In the genomic region with DNA sequence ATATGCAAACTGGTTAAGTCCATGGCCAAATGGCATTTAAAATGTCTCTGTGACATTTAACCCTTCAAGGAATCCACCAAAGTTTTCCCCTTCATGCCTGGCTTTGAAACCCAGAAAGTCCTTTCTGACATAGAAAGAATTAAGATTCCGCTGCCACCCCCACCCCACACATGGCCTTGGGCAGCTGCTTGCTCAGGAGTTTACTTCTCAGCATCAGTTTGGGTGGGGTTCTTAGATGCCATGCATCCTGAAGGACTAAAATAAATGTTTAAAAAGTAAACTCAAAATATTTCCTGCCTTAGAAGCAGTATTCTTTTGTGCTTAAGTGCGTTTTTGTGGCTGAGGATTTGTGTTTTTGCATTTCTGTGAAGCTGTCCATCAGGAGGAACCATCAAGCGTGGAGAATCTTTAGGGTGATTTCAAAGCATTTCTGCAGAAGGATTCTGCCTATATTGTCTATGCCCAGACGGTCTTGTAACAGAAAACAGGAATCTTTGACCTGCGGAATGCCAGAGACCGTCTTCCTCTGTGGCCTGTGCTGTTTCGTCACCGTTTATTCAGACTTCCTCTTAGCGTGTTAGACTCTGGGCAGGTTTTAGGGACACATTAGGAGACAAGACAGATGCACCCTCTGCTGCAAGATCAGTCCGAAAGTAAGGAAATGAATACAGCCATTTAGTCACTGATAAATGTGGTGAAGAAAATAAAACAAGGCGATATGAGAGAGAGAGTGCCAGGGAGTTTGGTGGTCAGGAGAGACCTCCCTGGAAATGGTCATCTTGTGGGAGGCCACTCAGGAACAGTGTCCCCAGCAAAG, we compare ENCODE assay signal across 1 cellular context.
TF ChIP-seq lines count a peak whose summit lies in the region.

No MANE protein-coding gene starts in this region.

TF ChIP-seq in HepG2, 621 proteins besides CTCF, POLR2A, EP300 and RAD21 (continued from another document):
- TF ChIP-seq, protein P1, sequence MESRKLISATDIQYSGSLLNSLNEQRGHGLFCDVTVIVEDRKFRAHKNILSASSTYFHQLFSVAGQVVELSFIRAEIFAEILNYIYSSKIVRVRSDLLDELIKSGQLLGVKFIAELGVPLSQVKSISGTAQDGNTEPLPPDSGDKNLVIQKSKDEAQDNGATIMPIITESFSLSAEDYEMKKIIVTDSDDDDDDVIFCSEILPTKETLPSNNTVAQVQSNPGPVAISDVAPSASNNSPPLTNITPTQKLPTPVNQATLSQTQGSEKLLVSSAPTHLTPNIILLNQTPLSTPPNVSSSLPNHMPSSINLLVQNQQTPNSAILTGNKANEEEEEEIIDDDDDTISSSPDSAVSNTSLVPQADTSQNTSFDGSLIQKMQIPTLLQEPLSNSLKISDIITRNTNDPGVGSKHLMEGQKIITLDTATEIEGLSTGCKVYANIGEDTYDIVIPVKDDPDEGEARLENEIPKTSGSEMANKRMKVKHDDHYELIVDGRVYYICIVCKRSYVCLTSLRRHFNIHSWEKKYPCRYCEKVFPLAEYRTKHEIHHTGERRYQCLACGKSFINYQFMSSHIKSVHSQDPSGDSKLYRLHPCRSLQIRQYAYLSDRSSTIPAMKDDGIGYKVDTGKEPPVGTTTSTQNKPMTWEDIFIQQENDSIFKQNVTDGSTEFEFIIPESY (CRISPR knock-in tag; IDR thresholded peaks at IDR 0.05) = peak; percentile 56; the same call in 1 of the 2 replicates
- TF ChIP-seq THYN1 (CRISPR knock-in tag; IDR thresholded peaks at IDR 0.05; ENCODE audit: borderline replicate concordance, low read depth) = no peak
- no peak for TF ChIP-seq ZBTB42 (CRISPR knock-in tag; IDR thresholded peaks at IDR 0.05)
- TF ChIP-seq, protein P2, sequence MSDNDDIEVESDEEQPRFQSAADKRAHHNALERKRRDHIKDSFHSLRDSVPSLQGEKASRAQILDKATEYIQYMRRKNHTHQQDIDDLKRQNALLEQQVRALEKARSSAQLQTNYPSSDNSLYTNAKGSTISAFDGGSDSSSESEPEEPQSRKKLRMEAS (IDR thresholded peaks at IDR 0.05) = no peak
- no peak for TF ChIP-seq ZNF232 (CRISPR knock-in tag; IDR thresholded peaks at IDR 0.05; ENCODE audit: borderline replicate concordance)
- no peak for TF ChIP-seq PHF20 (CRISPR knock-in tag; IDR thresholded peaks at IDR 0.05)
- TF ChIP-seq PCBP2 (optimal IDR thresholded peaks at IDR 0.05; ENCODE audit: low read depth, low read length, poor library complexity, severe bottlenecking) = no peak
- TF ChIP-seq SPEN (CRISPR knock-in tag; IDR thresholded peaks at IDR 0.05; ENCODE audit: low read depth) = no peak
- no peak for TF ChIP-seq JDP2 (CRISPR knock-in tag; IDR thresholded peaks at IDR 0.05; ENCODE audit: borderline replicate concordance)
- TF ChIP-seq, protein P3, sequence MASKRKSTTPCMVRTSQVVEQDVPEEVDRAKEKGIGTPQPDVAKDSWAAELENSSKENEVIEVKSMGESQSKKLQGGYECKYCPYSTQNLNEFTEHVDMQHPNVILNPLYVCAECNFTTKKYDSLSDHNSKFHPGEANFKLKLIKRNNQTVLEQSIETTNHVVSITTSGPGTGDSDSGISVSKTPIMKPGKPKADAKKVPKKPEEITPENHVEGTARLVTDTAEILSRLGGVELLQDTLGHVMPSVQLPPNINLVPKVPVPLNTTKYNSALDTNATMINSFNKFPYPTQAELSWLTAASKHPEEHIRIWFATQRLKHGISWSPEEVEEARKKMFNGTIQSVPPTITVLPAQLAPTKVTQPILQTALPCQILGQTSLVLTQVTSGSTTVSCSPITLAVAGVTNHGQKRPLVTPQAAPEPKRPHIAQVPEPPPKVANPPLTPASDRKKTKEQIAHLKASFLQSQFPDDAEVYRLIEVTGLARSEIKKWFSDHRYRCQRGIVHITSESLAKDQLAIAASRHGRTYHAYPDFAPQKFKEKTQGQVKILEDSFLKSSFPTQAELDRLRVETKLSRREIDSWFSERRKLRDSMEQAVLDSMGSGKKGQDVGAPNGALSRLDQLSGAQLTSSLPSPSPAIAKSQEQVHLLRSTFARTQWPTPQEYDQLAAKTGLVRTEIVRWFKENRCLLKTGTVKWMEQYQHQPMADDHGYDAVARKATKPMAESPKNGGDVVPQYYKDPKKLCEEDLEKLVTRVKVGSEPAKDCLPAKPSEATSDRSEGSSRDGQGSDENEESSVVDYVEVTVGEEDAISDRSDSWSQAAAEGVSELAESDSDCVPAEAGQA (IDR thresholded peaks at IDR 0.05; ENCODE audit: low read depth) = no peak
- TF ChIP-seq, protein P3 (CRISPR knock-in tag; IDR thresholded peaks at IDR 0.05; ENCODE audit: borderline replicate concordance) = no peak
- TF ChIP-seq AGO2 (optimal IDR thresholded peaks at IDR 0.05; ENCODE audit: low read depth, low read length) = no peak
- TF ChIP-seq, protein P4, sequence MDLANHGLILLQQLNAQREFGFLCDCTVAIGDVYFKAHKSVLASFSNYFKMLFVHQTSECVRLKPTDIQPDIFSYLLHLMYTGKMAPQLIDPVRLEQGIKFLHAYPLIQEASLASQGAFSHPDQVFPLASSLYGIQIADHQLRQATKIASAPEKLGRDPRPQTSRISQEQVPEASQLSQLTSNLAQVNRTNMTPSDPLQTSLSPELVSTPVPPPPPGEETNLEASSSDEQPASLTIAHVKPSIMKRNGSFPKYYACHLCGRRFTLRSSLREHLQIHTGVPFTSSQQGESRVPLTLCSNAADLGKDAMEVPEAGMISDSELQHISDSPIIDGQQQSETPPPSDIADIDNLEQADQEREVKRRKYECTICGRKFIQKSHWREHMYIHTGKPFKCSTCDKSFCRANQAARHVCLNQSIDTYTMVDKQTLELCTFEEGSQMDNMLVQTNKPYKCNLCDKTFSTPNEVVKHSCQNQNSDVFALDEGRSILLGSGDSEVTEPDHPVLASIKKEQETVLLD (CRISPR knock-in tag; IDR thresholded peaks at IDR 0.05; ENCODE audit: low read depth) = no peak
- no peak for TF ChIP-seq WIZ (CRISPR knock-in tag; IDR thresholded peaks at IDR 0.05)
- TF ChIP-seq, protein P5, sequence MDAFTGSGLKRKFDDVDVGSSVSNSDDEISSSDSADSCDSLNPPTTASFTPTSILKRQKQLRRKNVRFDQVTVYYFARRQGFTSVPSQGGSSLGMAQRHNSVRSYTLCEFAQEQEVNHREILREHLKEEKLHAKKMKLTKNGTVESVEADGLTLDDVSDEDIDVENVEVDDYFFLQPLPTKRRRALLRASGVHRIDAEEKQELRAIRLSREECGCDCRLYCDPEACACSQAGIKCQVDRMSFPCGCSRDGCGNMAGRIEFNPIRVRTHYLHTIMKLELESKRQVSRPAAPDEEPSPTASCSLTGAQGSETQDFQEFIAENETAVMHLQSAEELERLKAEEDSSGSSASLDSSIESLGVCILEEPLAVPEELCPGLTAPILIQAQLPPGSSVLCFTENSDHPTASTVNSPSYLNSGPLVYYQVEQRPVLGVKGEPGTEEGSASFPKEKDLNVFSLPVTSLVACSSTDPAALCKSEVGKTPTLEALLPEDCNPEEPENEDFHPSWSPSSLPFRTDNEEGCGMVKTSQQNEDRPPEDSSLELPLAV (CRISPR knock-in tag; conservative IDR thresholded peaks at IDR 0.05; ENCODE audit: low read depth) = no peak
- peak; percentile 16; the same call in 1 of the 2 replicates for TF ChIP-seq GATAD2A (CRISPR knock-in tag; IDR thresholded peaks at IDR 0.05)
- TF ChIP-seq FLYWCH1 (CRISPR knock-in tag; IDR thresholded peaks at IDR 0.05) = no peak
- no peak for TF ChIP-seq CCAR2 (optimal IDR thresholded peaks at IDR 0.05; ENCODE audit: low read depth, low read length)
- TF ChIP-seq ATF7 (IDR thresholded peaks at IDR 0.05) = no peak
- TF ChIP-seq ATF7 (CRISPR knock-in tag; IDR thresholded peaks at IDR 0.05) = no peak
- peak; percentile 85 for TF ChIP-seq ZBTB38 (CRISPR knock-in tag; IDR thresholded peaks at IDR 0.05)
- TF ChIP-seq, protein P6, sequence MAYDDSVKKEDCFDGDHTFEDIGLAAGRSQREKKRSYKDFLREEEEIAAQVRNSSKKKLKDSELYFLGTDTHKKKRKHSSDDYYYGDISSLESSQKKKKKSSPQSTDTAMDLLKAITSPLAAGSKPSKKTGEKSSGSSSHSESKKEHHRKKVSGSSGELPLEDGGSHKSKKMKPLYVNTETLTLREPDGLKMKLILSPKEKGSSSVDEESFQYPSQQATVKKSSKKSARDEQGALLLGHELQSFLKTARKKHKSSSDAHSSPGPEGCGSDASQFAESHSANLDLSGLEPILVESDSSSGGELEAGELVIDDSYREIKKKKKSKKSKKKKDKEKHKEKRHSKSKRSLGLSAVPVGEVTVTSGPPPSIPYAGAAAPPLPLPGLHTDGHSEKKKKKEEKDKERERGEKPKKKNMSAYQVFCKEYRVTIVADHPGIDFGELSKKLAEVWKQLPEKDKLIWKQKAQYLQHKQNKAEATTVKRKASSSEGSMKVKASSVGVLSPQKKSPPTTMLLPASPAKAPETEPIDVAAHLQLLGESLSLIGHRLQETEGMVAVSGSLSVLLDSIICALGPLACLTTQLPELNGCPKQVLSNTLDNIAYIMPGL (CRISPR knock-in tag; IDR thresholded peaks at IDR 0.05; ENCODE audit: borderline replicate concordance in 1 of 2, low read depth in 1 of 2) = no peak
- TF ChIP-seq CEBPB (IDR thresholded peaks at IDR 0.05; ENCODE audit: borderline replicate concordance, low read depth, low read length) = peak; percentile 8; the same call in 1 of the 2 replicates
- no peak for TF ChIP-seq NFE2L2 (IDR thresholded peaks at IDR 0.05; ENCODE audit: low read length)
- TF ChIP-seq, protein P7, sequence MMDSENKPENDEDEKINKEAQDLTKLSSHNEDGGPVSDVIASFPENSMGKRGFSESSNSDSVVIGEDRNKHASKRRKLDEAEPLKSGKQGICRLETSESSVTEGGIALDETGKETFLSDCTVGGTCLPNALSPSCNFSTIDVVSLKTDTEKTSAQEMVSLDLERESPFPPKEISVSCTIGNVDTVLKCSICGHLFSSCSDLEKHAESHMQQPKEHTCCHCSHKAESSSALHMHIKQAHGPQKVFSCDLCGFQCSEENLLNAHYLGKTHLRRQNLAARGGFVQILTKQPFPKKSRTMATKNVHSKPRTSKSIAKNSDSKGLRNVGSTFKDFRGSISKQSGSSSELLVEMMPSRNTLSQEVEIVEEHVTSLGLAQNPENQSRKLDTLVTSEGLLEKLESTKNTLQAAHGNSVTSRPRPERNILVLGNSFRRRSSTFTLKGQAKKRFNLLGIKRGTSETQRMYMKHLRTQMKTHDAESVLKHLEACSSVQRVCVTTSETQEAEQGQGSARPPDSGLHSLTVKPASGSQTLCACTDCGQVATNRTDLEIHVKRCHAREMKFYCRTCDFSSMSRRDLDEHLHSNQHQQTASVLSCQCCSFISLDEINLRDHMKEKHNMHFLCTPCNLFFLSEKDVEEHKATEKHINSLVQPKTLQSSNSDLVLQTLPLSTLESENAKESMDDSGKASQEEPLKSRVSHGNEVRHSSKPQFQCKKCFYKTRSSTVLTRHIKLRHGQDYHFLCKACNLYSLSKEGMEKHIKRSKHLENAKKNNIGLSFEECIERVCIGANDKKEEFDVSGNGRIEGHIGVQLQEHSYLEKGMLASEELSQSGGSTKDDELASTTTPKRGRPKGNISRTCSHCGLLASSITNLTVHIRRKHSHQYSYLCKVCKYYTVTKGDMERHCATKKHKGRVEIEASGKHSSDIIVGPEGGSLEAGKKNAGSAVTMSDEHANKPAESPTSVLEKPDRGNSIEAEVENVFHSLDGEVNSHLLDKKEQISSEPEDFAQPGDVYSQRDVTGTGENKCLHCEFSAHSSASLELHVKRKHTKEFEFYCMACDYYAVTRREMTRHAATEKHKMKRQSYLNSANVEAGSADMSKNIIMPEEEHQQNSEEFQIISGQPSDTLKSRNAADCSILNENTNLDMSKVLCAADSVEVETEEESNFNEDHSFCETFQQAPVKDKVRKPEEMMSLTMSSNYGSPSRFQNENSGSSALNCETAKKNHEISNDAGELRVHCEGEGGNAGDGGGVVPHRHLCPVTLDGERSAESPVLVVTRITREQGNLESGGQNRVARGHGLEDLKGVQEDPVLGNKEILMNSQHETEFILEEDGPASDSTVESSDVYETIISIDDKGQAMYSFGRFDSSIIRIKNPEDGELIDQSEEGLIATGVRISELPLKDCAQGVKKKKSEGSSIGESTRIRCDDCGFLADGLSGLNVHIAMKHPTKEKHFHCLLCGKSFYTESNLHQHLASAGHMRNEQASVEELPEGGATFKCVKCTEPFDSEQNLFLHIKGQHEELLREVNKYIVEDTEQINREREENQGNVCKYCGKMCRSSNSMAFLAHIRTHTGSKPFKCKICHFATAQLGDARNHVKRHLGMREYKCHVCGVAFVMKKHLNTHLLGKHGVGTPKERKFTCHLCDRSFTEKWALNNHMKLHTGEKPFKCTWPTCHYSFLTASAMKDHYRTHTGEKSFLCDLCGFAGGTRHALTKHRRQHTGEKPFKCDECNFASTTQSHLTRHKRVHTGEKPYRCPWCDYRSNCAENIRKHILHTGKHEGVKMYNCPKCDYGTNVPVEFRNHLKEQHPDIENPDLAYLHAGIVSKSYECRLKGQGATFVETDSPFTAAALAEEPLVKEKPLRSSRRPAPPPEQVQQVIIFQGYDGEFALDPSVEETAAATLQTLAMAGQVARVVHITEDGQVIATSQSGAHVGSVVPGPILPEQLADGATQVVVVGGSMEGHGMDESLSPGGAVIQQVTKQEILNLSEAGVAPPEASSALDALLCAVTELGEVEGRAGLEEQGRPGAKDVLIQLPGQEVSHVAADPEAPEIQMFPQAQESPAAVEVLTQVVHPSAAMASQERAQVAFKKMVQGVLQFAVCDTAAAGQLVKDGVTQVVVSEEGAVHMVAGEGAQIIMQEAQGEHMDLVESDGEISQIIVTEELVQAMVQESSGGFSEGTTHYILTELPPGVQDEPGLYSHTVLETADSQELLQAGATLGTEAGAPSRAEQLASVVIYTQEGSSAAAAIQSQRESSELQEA (CRISPR knock-in tag; IDR thresholded peaks at IDR 0.05; ENCODE audit: not compliant biosample characterization) = no peak
